ENCODE assay signal across 9 cellular contexts in genomic region chr3:69541823-69542264, GRCh38.
DNase-seq lines count a peak whose midpoint lies in the region; ATAC-seq and TF ChIP-seq lines count a peak whose summit lies in the region.
"Had no signal": no experiment of that assay in that cellular context is flagged by ENCODE, and none has a peak within 500 bp of the region (broad histone marks: within the 10 kb centered on the region; RNA-seq: fewer than 3 reads in every experiment).

No MANE protein-coding gene starts in this region.

- H3K36me3 ChIP-seq in gastroesophageal sphincter: no peaks in the 10 kb centered on the region
- no peaks in the 10 kb centered on the region for H3K36me3 ChIP-seq in ovary

- no peak for TF ChIP-seq EP300 in gastroesophageal sphincter (IDR thresholded peaks at IDR 0.05)
- TF ChIP-seq EP300 in ovary (IDR thresholded peaks at IDR 0.05): no peak

- H3K27ac ChIP-seq in RWPE1 (peak overlapping the region; percentile 99), gastroesophageal sphincter (peak overlapping the region in 1 of 4 donors; percentile 20), ovary (no peak overlapping the region)

- no peak for TF ChIP-seq CTCF in RWPE1 (conservative IDR thresholded peaks at IDR 0.05; ENCODE audit: low read depth)
- TF ChIP-seq CTCF in gastroesophageal sphincter (IDR thresholded peaks at IDR 0.05): no peak
- no peak for TF ChIP-seq CTCF in ovary (IDR thresholded peaks at IDR 0.05)

- H3K4me3 ChIP-seq in gastroesophageal sphincter (peak overlapping the region; percentile 32 to 58), ovary (peak overlapping the region; percentile 24)

- ATAC-seq in gastroesophageal sphincter (no peak), GM18498 (IDR thresholded peaks at IDR 0.05; ENCODE audit: unreplicated experiment) (no peak), GM21576 (IDR thresholded peaks at IDR 0.05; ENCODE audit: unreplicated experiment) (no peak)

- in situ Hi-C loops in KBM-7 (cut with MboI; ENCODE audit: low pct_unique_long_range_greater_than_20kb, low sequenced_read_pairs): no loop called here

- H3K9me3 ChIP-seq in gastroesophageal sphincter: no peaks in the 10 kb centered on the region
- no peaks in the 10 kb centered on the region for H3K9me3 ChIP-seq in ovary

- TF ChIP-seq POLR2A in gastroesophageal sphincter (IDR thresholded peaks at IDR 0.05): no peak
- TF ChIP-seq POLR2A in ovary (IDR thresholded peaks at IDR 0.05): no peak

- WGBS in gastroesophageal sphincter (ENCODE audit: low coverage in 1 of 2), 2 donors: 0% methylated on average over 5 to 6 of the region's 48 CpGs
- WGBS in ovary, 3 donors: 0 to 1% (median 1%) methylated on average over 31 to 48 of the region's 48 CpGs

- H3K27me3 ChIP-seq in gastroesophageal sphincter (peaks cover 40% of the 10 kb centered on the region), ovary (no peaks in the 10 kb centered on the region)

- POLR2A ChIA-PET in RWPE1 (lab: Yijun Ruan, JAX; ENCODE audit: low non-redundant PET): no interaction called here

- CTCF ChIA-PET in RWPE1 (lab: Yijun Ruan, JAX): interaction anchor here (0.7 to 1.1 kb wide), 3 partner anchors 22 to 380 kb away, joined by 3 to 5 read pairs (median 3); no protein-coding TSS in a partner anchor

- peaks cover 0 to 22% (median 16%) of the 10 kb centered on the region in 3 donors for H3K4me1 ChIP-seq in gastroesophageal sphincter
- H3K4me1 ChIP-seq in ovary (ENCODE audit: insufficient read depth): no peaks in the 10 kb centered on the region

- intact Hi-C loops in ovary (cut with DNase I): no loop called here

- peak; percentile 36 for DNase-seq in Daoy (ENCODE audit: low read depth)
- peak; percentile 24 for DNase-seq in RWPE1 (ENCODE audit: low spot score)
- DNase-seq in ovary: peak in 3 of 5 donors; percentile 23 to 43 (median 40)
- no peak for DNase-seq in KBM-7
- DNase-seq in activated naive CD4-positive, alpha-beta T cell treated with Interleukin-2 at 50 U/mL for 16 hours: no peak
- DNase-seq: GF-D8 had no signal

Comparison
In these comparisons a context has a peak if more than half of its experiments do, and no peak if none do; other contexts are left out.
1. DNase-seq: peak in Daoy (single experiment), RWPE1 (single experiment) and ovary (3 of 5); none in KBM-7 (single experiment) and activated naive CD4-positive, alpha-beta T cell treated with Interleukin-2 at 50 U/mL for 16 hours (single experiment).